ENCODE assay signal across 9 cellular contexts in the genomic region with DNA sequence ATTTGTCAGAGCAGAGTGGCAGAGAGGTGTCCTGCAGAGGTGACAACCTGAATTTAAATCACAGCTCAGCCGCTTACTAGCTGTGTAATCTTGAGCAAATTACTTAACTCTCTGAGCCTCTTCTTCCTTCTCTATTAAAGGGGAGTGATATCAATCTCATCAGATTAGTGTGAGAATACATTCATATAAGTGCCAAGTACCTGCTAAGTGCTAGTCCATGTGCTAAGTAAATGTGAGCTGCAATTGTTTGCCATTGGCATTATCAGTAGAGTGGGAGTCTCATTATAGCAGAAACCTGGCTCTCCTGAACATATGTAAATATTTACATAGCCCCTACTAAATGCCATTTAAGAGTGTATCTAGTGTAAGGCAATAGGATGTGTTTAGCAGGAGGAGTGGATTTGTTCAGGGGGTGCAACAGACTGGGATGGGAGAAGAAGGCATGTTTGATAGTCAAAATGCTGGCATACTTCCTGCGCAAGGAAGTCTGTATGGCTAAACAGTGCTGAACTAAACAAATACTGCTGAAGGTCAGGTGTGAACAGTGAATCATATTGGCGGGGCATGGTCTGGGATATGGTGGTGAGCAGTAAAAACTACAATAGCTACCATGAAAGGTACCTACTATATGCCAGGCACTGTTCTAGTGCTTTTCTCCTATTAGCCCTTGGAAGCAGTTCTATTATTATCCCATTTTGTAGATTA.
DNase-seq lines count a peak whose midpoint lies in the region; ATAC-seq, FAIRE-seq and TF ChIP-seq lines count a peak whose summit lies in the region.
"Had no signal": no experiment of that assay in that cellular context is flagged by ENCODE, and none has a peak within 500 bp of the region (broad histone marks: within the 10 kb centered on the region; RNA-seq: fewer than 3 reads in every experiment).

No MANE protein-coding gene starts in this region.

- no peak overlapping the region for H3K4me3 ChIP-seq in HepG2 (replicated peaks in 1 of 3; ENCODE audit: insufficient read depth in 1 of 3, low read depth in 2 of 3, low read length in 3 of 3)
- H3K4me3 ChIP-seq in HAP-1 = no peak overlapping the region
- H3K4me3 ChIP-seq in testis = no peak overlapping the region
- no peak overlapping the region for H3K4me3 ChIP-seq in kidney (ENCODE audit: low read length in 2 of 2)

- no peak overlapping the region for H3K27ac ChIP-seq in HepG2 (ENCODE audit: extremely low read length, insufficient read depth, low read length)
- H3K27ac ChIP-seq in testis = no peak overlapping the region
- no peak overlapping the region for H3K27ac ChIP-seq in kidney (ENCODE audit: low read depth in 2 of 2, low read length in 2 of 2)

- H3K27me3 ChIP-seq in HepG2 (ENCODE audit: control insufficient read depth in 1 of 2, insufficient read depth in 2 of 2, low read length in 2 of 2) (no peaks in the 10 kb centered on the region), HAP-1 (ENCODE audit: low read depth) (no peaks in the 10 kb centered on the region), testis (no peaks in the 10 kb centered on the region)

- H4K20me1 ChIP-seq in HepG2 (ENCODE audit: insufficient read depth, low read length) = peaks cover 9% of the 10 kb centered on the region

- ATAC-seq in GM21576 (IDR thresholded peaks at IDR 0.05; ENCODE audit: unreplicated experiment) (peak; percentile 3), HepG2 (peak; percentile 50), GM19328 (IDR thresholded peaks at IDR 0.05; ENCODE audit: unreplicated experiment) (no peak)

- CTCF ChIA-PET in HepG2 (lab: Yijun Ruan, JAX; ENCODE audit: low intra/inter-chr PET ratio, low total read pairs) = no interaction called here

- no peak for FAIRE-seq in HepG2 (lab: Jason Lieb, UNC)
- FAIRE-seq in kidney (lab: Jason Lieb, UNC) = no peak

- no peak overlapping the region for H3K4me3 Mint-ChIP-seq in CD14-positive monocyte

- TF ChIP-seq POLR2A in HepG2 (IDR thresholded peaks at IDR 0.05; ENCODE audit: insufficient read depth in 1 of 2, low read depth in 2 of 2, low read length in 2 of 2) (no peak), testis (IDR thresholded peaks at IDR 0.05) (no peak)

- H3K4me1 ChIP-seq in HepG2 (ENCODE audit: insufficient read depth, low read length) = peaks cover 54% of the 10 kb centered on the region
- H3K4me1 ChIP-seq in HAP-1 = no peaks in the 10 kb centered on the region
- H3K4me1 ChIP-seq in testis = no peaks in the 10 kb centered on the region
- peaks cover 6 to 20% of the 10 kb centered on the region in 2 donors for H3K4me1 ChIP-seq in kidney (ENCODE audit: control insufficient read depth in 1 of 2, insufficient read depth in 1 of 2, low read depth in 1 of 2, low read length in 2 of 2)

- H3K79me2 ChIP-seq in HepG2 (ENCODE audit: insufficient read depth, low read length) = peaks cover 45% of the 10 kb centered on the region

- TF ChIP-seq CTCF in CD14-positive monocyte (IDR thresholded peaks at IDR 0.05) (no peak), HepG2 (CRISPR knock-in tag; IDR thresholded peaks at IDR 0.05) (no peak), testis (IDR thresholded peaks at IDR 0.05) (no peak), kidney (IDR thresholded peaks at IDR 0.05; ENCODE audit: borderline replicate concordance, extremely low read depth, insufficient read depth) (no peak)

- WGBS in HepG2 (ENCODE audit: low lambda C conversion rate) = 75% methylated on average over 3 of the region's 3 CpGs
- 83 to 85% methylated on average over 3 of the region's 3 CpGs for WGBS in testis, 2 donors

- no peak for DNase-seq in CD14-positive monocyte (ENCODE audit: low spot score)
- peak; percentile 59 for DNase-seq in RPMI8226
- peak; percentile 54 for DNase-seq in HepG2 (ENCODE audit: low spot score)
- no peak for DNase-seq in HAP-1 (ENCODE audit: low spot score in 2 of 2)
- no peak for DNase-seq in testis
- DNase-seq in kidney = no peak
- DNase-seq: NCI-H446 had no signal

- no peaks in the 10 kb centered on the region for H3K9me3 Mint-ChIP-seq in CD14-positive monocyte

- H3K27ac Mint-ChIP-seq in CD14-positive monocyte = peak overlapping the region in 6 of 7 donors; percentile 37 to 98 (median 94)

- no TSS peak for BruUV-seq in HepG2 (replicated peaks; lab: Mats Ljungman, UMichigan)

- no peaks in the 10 kb centered on the region for H3K9me3 ChIP-seq in HepG2 (ENCODE audit: low read length)
- H3K9me3 ChIP-seq in HAP-1 = no peaks in the 10 kb centered on the region; the same call in 1 of the 2 replicates
- no peaks in the 10 kb centered on the region for H3K9me3 ChIP-seq in testis
- no peaks in the 10 kb centered on the region for H3K9me3 ChIP-seq in kidney (ENCODE audit: control insufficient read depth in 1 of 2, low read length in 2 of 2)

- H3K4me2 ChIP-seq in HepG2 (ENCODE audit: low read depth, low read length) = no peak overlapping the region

- intact Hi-C loops in CD14-positive monocyte (cut with micrococcal nuclease) (loop anchor here in 1 of 2 donors (5.0 kb wide), 1 partner anchor 34 kb away; no protein-coding TSS in a partner anchor), HepG2 (cut with micrococcal nuclease; ENCODE audit: unreplicated experiment) (no loop called here), testis (cut with DNase I; ENCODE audit: low total_unique reads) (no loop called here), kidney (cut with DNase I) (no loop called here)

- POLR2A ChIA-PET in HepG2 (lab: Yijun Ruan, JAX) = no interaction called here

- H3K27me3 Mint-ChIP-seq in CD14-positive monocyte (ENCODE audit: low read depth in 3 of 3) = peaks cover 0 to 3% (median 0%) of the 10 kb centered on the region in 3 donors

- no peak for TF ChIP-seq EP300 in HepG2 (IDR thresholded peaks at IDR 0.05; ENCODE audit: low read depth in 2 of 2, low read length in 2 of 2)
- no peak for TF ChIP-seq EP300 in HepG2 (CRISPR knock-in tag; IDR thresholded peaks at IDR 0.05; ENCODE audit: borderline replicate concordance)

- peaks cover 3 to 10% of the 10 kb centered on the region in 2 donors for H3K36me3 Mint-ChIP-seq in CD14-positive monocyte

- H3K36me3 ChIP-seq in HepG2 (replicated peaks in 1 of 2; ENCODE audit: control insufficient read depth in 1 of 2, insufficient read depth in 2 of 2, low read length in 2 of 2) = no peaks in the 10 kb centered on the region
- no peaks in the 10 kb centered on the region for H3K36me3 ChIP-seq in HAP-1 (replicated peaks)
- H3K36me3 ChIP-seq in testis (ENCODE audit: low read depth, missing control alignments) = no peaks in the 10 kb centered on the region
- no peaks in the 10 kb centered on the region for H3K36me3 ChIP-seq in kidney (ENCODE audit: control insufficient read depth in 1 of 2, insufficient read depth in 2 of 2, low read length in 2 of 2)

- H3K9ac ChIP-seq in HepG2 (ENCODE audit: insufficient read depth, low read depth, low read length) (no peak overlapping the region), kidney (ENCODE audit: low read length in 2 of 2) (no peak overlapping the region)

- TF ChIP-seq RAD21 in HepG2 (CRISPR knock-in tag; IDR thresholded peaks at IDR 0.05) = no peak

- in situ Hi-C loops in HepG2 (cut with HindIII; ENCODE audit: extremely low pct_ligation_motif_present, low pct_unique_long_range_greater_than_20kb) (no loop called here), HAP-1 (cut with MboI; ENCODE audit: low sequenced_read_pairs) (loop anchor here (10.0 kb wide), 1 partner anchor 144 kb away; a partner anchor contains a TSS)

- H2AFZ ChIP-seq in HepG2 (ENCODE audit: low read length) = no peak overlapping the region

- peaks cover 46% of the 10 kb centered on the region for H3K4me1 Mint-ChIP-seq in CD14-positive monocyte

TF ChIP-seq in HepG2, 621 proteins besides CTCF, POLR2A, EP300 and RAD21 (continues in another document):
- TF ChIP-seq ZNF678 (CRISPR knock-in tag; IDR thresholded peaks at IDR 0.05) (no peak), ZNF44 (CRISPR knock-in tag; IDR thresholded peaks at IDR 0.05) (no peak), KLF11 (CRISPR knock-in tag; IDR thresholded peaks at IDR 0.05) (no peak), STAG1 (CRISPR knock-in tag; IDR thresholded peaks at IDR 0.05) (no peak), NFYB (CRISPR knock-in tag; IDR thresholded peaks at IDR 0.05) (no peak), GPN1 (CRISPR knock-in tag; IDR thresholded peaks at IDR 0.05; ENCODE audit: borderline replicate concordance) (no peak), ZNF570 (CRISPR knock-in tag; IDR thresholded peaks at IDR 0.05; ENCODE audit: borderline replicate concordance) (no peak), ZNF331 (CRISPR knock-in tag; IDR thresholded peaks at IDR 0.05) (no peak), ZNF260 (CRISPR knock-in tag; IDR thresholded peaks at IDR 0.05; ENCODE audit: borderline replicate concordance, low read depth) (no peak), FOXA3 (CRISPR knock-in tag; IDR thresholded peaks at IDR 0.05) (peak; percentile 31; the same call in 1 of the 2 replicates), ZNF644 (CRISPR knock-in tag; IDR thresholded peaks at IDR 0.05; ENCODE audit: low read depth) (no peak), KDM4B (CRISPR knock-in tag; IDR thresholded peaks at IDR 0.05) (no peak), ZNF558 (CRISPR knock-in tag; IDR thresholded peaks at IDR 0.05; ENCODE audit: borderline replicate concordance) (no peak), ZNF496 (CRISPR knock-in tag; IDR thresholded peaks at IDR 0.05; ENCODE audit: insufficient replicate concordance) (no peak), NR3C1 (CRISPR knock-in tag; IDR thresholded peaks at IDR 0.05) (no peak), HNF4G (IDR thresholded peaks at IDR 0.05; ENCODE audit: borderline replicate concordance, low read depth, low read length) (no peak), HNF4G (CRISPR knock-in tag; IDR thresholded peaks at IDR 0.05; ENCODE audit: borderline replicate concordance, low read depth) (no peak)
- TF ChIP-seq, protein P1, sequence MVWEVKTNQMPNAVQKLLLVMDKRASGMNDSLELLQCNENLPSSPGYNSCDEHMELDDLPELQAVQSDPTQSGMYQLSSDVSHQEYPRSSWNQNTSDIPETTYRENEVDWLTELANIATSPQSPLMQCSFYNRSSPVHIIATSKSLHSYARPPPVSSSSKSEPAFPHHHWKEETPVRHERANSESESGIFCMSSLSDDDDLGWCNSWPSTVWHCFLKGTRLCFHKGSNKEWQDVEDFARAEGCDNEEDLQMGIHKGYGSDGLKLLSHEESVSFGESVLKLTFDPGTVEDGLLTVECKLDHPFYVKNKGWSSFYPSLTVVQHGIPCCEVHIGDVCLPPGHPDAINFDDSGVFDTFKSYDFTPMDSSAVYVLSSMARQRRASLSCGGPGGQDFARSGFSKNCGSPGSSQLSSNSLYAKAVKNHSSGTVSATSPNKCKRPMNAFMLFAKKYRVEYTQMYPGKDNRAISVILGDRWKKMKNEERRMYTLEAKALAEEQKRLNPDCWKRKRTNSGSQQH (CRISPR knock-in tag; IDR thresholded peaks at IDR 0.05; ENCODE audit: low read depth) = no peak

Comparison
In these comparisons a context has a peak if more than half of its experiments do, and no peak if none do; other contexts are left out.
1. DNase-seq: peak in RPMI8226 (single experiment) and HepG2 (single experiment); none in CD14-positive monocyte (single experiment), HAP-1 (0 of 2), testis (single experiment) and kidney (single experiment).